9 cellular contexts compared by ENCODE assay signal in the genomic region with DNA sequence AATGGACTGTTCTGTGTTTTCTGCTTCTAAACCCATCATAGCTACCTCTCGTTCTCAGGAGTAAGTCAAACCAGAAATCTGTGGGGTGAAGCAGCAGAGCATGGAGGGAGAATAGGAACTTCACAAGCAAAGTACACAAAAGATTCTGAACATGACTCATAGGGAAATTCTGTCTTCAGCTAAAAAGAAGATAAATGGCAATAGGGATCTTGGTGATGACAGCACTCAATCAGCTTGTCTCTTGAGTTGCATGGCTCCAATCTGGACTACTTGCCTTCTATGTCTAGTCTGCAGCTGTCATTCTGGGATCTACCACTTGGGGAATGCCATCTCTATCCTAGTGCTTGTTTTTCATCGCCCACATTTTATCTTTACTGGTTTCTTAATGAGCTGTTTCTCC. TPM values are rescaled to one million over a fixed set of nuclear protein-coding genes. Genes with fewer than 3 reads are reported as not detected.
A peak's percentile ranks its signal among the peaks of the same experiment; 100 is the strongest.
DNase-seq lines count a peak whose midpoint lies in the region; ATAC-seq and TF ChIP-seq lines count a peak whose summit lies in the region.
"Had no signal": no experiment of that assay in that cellular context is flagged by ENCODE, and none has a peak within 500 bp of the region (broad histone marks: within the 10 kb centered on the region; RNA-seq: fewer than 3 reads in every experiment).

No MANE protein-coding gene starts in this region.

- in situ Hi-C loops in transverse colon (cut with MboI; ENCODE audit: low pct_ligation_motif_present in 1 of 4, low pct_unique_long_range_greater_than_20kb in 1 of 4, low sequenced_read_pairs in 3 of 4) = no loop called here

- CTCF ChIA-PET in AG04450 (lab: Charles Lee) = interaction anchor here (0.7 to 1.8 kb wide), 8 partner anchors 10 to 230 kb away, joined by 3 to 9 read pairs (median 4); a partner anchor contains a TSS

- intact Hi-C loops in transverse colon (cut with DNase I; ENCODE audit: low total_unique reads) = no loop called here

- H3K27ac ChIP-seq in AG04450 (ENCODE audit: low read depth, low read length) = no peak overlapping the region
- no peak overlapping the region for H3K27ac ChIP-seq in transverse colon
- H3K27ac ChIP-seq in effector memory CD4-positive, alpha-beta T cell (ENCODE audit: insufficient read depth, low read length, poor library complexity, severe bottlenecking) = no peak overlapping the region

- DNase-seq in AG04450 (ENCODE audit: low read depth, low spot score) (no peak), astrocyte of the hippocampus (ENCODE audit: low read depth, low spot score) (peak; percentile 10), NCI-H187 (lab: John Stamatoyannopoulos, UW) (no peak), transverse colon (no peak), activated gamma-delta T cell treated with Interleukin-2 at 50 U/mL for 16 hours (no peak)
- DNase-seq in effector memory CD4-positive, alpha-beta T cell = no peak
- DNase-seq: activated naive CD8-positive, alpha-beta T cell treated with anti-CD3 and anti-CD28 coated beads, Interleukin-2, amount 10 ng/mL, durations not matched to agents 7 days and 5 days had no signal

- no peak overlapping the region for H3K4me3 ChIP-seq in AG04450 (ENCODE audit: low read depth, low read length)
- H3K4me3 ChIP-seq in transverse colon = no peak overlapping the region
- no peak overlapping the region for H3K4me3 ChIP-seq in effector memory CD4-positive, alpha-beta T cell (ENCODE audit: insufficient read depth, low read depth, low read length, poor library complexity, severe bottlenecking)

- H3K27me3 ChIP-seq in AG04450 (ENCODE audit: control insufficient read depth, insufficient read depth, low read length) = no peaks in the 10 kb centered on the region
- no peaks in the 10 kb centered on the region for H3K27me3 ChIP-seq in transverse colon
- no peaks in the 10 kb centered on the region for H3K27me3 ChIP-seq in effector memory CD4-positive, alpha-beta T cell (replicated peaks; ENCODE audit: control insufficient read depth, insufficient read depth, low read length, poor library complexity, severe bottlenecking)

- no peak for TF ChIP-seq POLR2A in transverse colon (IDR thresholded peaks at IDR 0.05)

- H3K9me3 ChIP-seq in AG04450 (ENCODE audit: control insufficient read depth, insufficient read depth, low read length) (no peaks in the 10 kb centered on the region), transverse colon (no peaks in the 10 kb centered on the region)
- H3K9me3 ChIP-seq in effector memory CD4-positive, alpha-beta T cell (ENCODE audit: control insufficient read depth, low read length) = no peaks in the 10 kb centered on the region

- WGBS in transverse colon (ENCODE audit: low coverage in 1 of 2), 2 donors = 78 to 85% methylated on average over 2 of the region's 2 CpGs

- no peaks in the 10 kb centered on the region for H3K36me3 ChIP-seq in transverse colon
- H3K36me3 ChIP-seq in effector memory CD4-positive, alpha-beta T cell (ENCODE audit: control insufficient read depth, insufficient read depth, low read length) = no peaks in the 10 kb centered on the region

- peak; percentile 31; the same call in 1 of the 2 replicates for TF ChIP-seq CTCF in AG04450 (IDR thresholded peaks at IDR 0.05; ENCODE audit: low read depth, low read length)
- TF ChIP-seq CTCF in transverse colon (IDR thresholded peaks at IDR 0.05) = peak in 1 of 5 experiments; percentile 12

- POLR2A ChIA-PET in AG04450 (lab: Yijun Ruan, JAX) = no interaction called here

- TF ChIP-seq EP300 in transverse colon (IDR thresholded peaks at IDR 0.05; ENCODE audit: low read depth) = no peak

- H3K4me1 ChIP-seq in transverse colon = peaks cover 0 to under 1% (median 0%) of the 10 kb centered on the region in 4 donors
- H3K4me1 ChIP-seq in effector memory CD4-positive, alpha-beta T cell (ENCODE audit: control insufficient read depth, insufficient read depth, low read length, poor library complexity, severe bottlenecking) = no peaks in the 10 kb centered on the region

- peak; percentile 65 for ATAC-seq in GM19023 (IDR thresholded peaks at IDR 0.05; ENCODE audit: unreplicated experiment)
- ATAC-seq in HG03097 (IDR thresholded peaks at IDR 0.05; ENCODE audit: low FRiP score, unreplicated experiment) = peak; percentile 74

RNA-seq across cellular contexts. Expression of a gene that starts 13.5 kb away (rescaled TPM):
- polyA plus RNA-seq in AG04450 (2011; rRNA removed) = 3.0 and 4.2 TPM in 2 replicates
- 3.6 and 6.7 TPM in 2 replicates for polyA minus RNA-seq in AG04450 (2011; rRNA and poly(A)+ RNA removed)
- total RNA-seq in transverse colon = 10 to 100 TPM in 3 of 4 donors, 1 to 10 TPM in 1; 2.6 to 24.5 (median 13.3) TPM
